ENCODE assay signal across 8 cellular contexts in genomic region chr16:30063893-30064745, GRCh38. TPM values are rescaled to one million over a fixed set of nuclear protein-coding genes. Genes with fewer than 3 reads are reported as not detected.
DNase-seq lines count a peak whose midpoint lies in the region; ATAC-seq and TF ChIP-seq lines count a peak whose summit lies in the region.

No MANE protein-coding gene starts in this region.

- peak overlapping the region; percentile 98 for H3K27ac Mint-ChIP-seq in CD8-positive, alpha-beta T cell

- H3K9me3 ChIP-seq in CD8-positive, alpha-beta T cell (ENCODE audit: low read length), result no peaks in the 10 kb centered on the region
- H3K9me3 ChIP-seq in colonic mucosa (no peaks in the 10 kb centered on the region), right lobe of liver (no peaks in the 10 kb centered on the region)

- peak; percentile 20 for TF ChIP-seq CTCF in CD8-positive, alpha-beta T cell (IDR thresholded peaks at IDR 0.05)
- TF ChIP-seq CTCF in colonic mucosa (IDR thresholded peaks at IDR 0.05), result no peak
- TF ChIP-seq CTCF in right lobe of liver (IDR thresholded peaks at IDR 0.05), result peak; percentile 18 to 51 (median 47)

- peaks cover 10% of the 10 kb centered on the region for H3K36me3 ChIP-seq in CD8-positive, alpha-beta T cell (ENCODE audit: insufficient read depth, low read length)
- peaks cover 10% of the 10 kb centered on the region for H3K36me3 ChIP-seq in colonic mucosa
- H3K36me3 ChIP-seq in right lobe of liver, result peaks cover 7 to 20% (median 10%) of the 10 kb centered on the region in 4 donors

- H3K9ac ChIP-seq in colonic mucosa (ENCODE audit: low read depth in 2 of 2, low read length in 2 of 2), result peak overlapping the region; percentile 71 to 76

- no peaks in the 10 kb centered on the region for H3K27me3 ChIP-seq in CD8-positive, alpha-beta T cell (ENCODE audit: insufficient read depth, low read length)
- no peaks in the 10 kb centered on the region for H3K27me3 ChIP-seq in colonic mucosa
- no peaks in the 10 kb centered on the region for H3K27me3 ChIP-seq in right lobe of liver

- peaks cover 33% of the 10 kb centered on the region for H3K4me1 Mint-ChIP-seq in CD8-positive, alpha-beta T cell (ENCODE audit: low read depth)

- intact Hi-C loops in CD8-positive, alpha-beta T cell (cut with DNase I, micrococcal nuclease), result loop anchor here (1.0 to 10.0 kb wide), 3 partner anchors 11 to 861 kb away; partner anchors contain the start of gene FBXL19 (in 1 of the 2)
- intact Hi-C loops in colonic mucosa (cut with DNase I) (no loop called here), right lobe of liver (cut with DNase I) (no loop called here)

- 0% methylated on average over 12 of the region's 28 CpGs for WGBS in right lobe of liver (ENCODE audit: insufficient coverage, low coverage, low lambda C conversion rate, missing lambda C conversion rate)

- POLR2A ChIA-PET in CD8-positive, alpha-beta T cell (lab: Charles Lee), result interaction anchor here (0.6 to 3.5 kb wide), 13 partner anchors 9 to 1116 kb away, joined by 3 to 36 read pairs (median 4); partner anchors contain the start of genes CORO1A, FUS, PAGR1 and YPEL3

- peak overlapping the region; percentile 87 for H3K27ac ChIP-seq in CD8-positive, alpha-beta T cell (ENCODE audit: low read depth, low read length)
- H3K27ac ChIP-seq in colonic mucosa (peak overlapping the region; percentile 96), right lobe of liver (peak overlapping the region; percentile 93 to 100 (median 99))

- no peaks in the 10 kb centered on the region for H3K27me3 Mint-ChIP-seq in CD8-positive, alpha-beta T cell (ENCODE audit: low read depth)

- DNase-seq in CD8-positive, alpha-beta T cell, result peak; percentile 31 to 82 (median 65)
- DNase-seq in NCI-H2171 (lab: John Stamatoyannopoulos, UW) (peak; percentile 66), colonic mucosa (peak; percentile 81), right lobe of liver (peak; percentile 77 to 84 (median 80))
- peak; percentile 53 to 63 for DNase-seq in activated CD4-positive, alpha-beta T cell treated with anti-CD3 and anti-CD28 coated beads for 24 hours (ENCODE audit: low read depth in 2 of 2)
- peak; percentile 79 for DNase-seq in stimulated activated CD4-positive, alpha-beta T cell treated with anti-CD3 and anti-CD28 coated beads, Interleukin-4, amount 100 ng/mL, for 24 hours

- peak; percentile 11 for ATAC-seq in CD8-positive, alpha-beta T cell
- ATAC-seq in GM21723 (IDR thresholded peaks at IDR 0.05; ENCODE audit: unreplicated experiment) (peak; percentile 41), right lobe of liver (peak; percentile 39 to 47 (median 44)), HG03571 (IDR thresholded peaks at IDR 0.05; ENCODE audit: unreplicated experiment) (no peak)

- peaks cover 38% of the 10 kb centered on the region for H3K4me1 ChIP-seq in CD8-positive, alpha-beta T cell (ENCODE audit: insufficient read depth, low read length)
- H3K4me1 ChIP-seq in colonic mucosa, result peaks cover 8% of the 10 kb centered on the region
- peaks cover 0 to 23% (median 7%) of the 10 kb centered on the region in 4 donors for H3K4me1 ChIP-seq in right lobe of liver

- H3K36me3 Mint-ChIP-seq in CD8-positive, alpha-beta T cell, result peaks cover 40% of the 10 kb centered on the region

- peak; percentile 54 for TF ChIP-seq POLR2A in right lobe of liver (IDR thresholded peaks at IDR 0.05)

- H3K4me3 Mint-ChIP-seq in CD8-positive, alpha-beta T cell, result peak overlapping the region; percentile 98

- H3K4me3 ChIP-seq in CD8-positive, alpha-beta T cell (ENCODE audit: low read depth, low read length), result peak overlapping the region; percentile 99
- H3K4me3 ChIP-seq in colonic mucosa (peak overlapping the region; percentile 89), right lobe of liver (peak overlapping the region; percentile 92 to 97 (median 94))

- H3K9me3 Mint-ChIP-seq in CD8-positive, alpha-beta T cell, result no peaks in the 10 kb centered on the region

- CTCF ChIA-PET in CD8-positive, alpha-beta T cell (lab: Charles Lee), result interaction anchor here (0.9 to 1.5 kb wide), 4 partner anchors 11 to 28 kb away, joined by 4 to 5 read pairs (median 4); partner anchors contain the start of gene TBX6

RNA-seq across cellular contexts. Expression of gene ALDOA, which starts 1.4 kb away (rescaled TPM):
- total RNA-seq in CD8-positive, alpha-beta T cell, result 100 to 1,000 TPM; 339 to 359 TPM
- total RNA-seq in colonic mucosa (1,000 to 10,000 TPM; 2,396 to 2,926 TPM), right lobe of liver (100 to 1,000 TPM; 113 to 580 (median 345) TPM)

RNA-seq across cellular contexts. Expression of gene PPP4C, which starts 11.7 kb away (rescaled TPM):
- total RNA-seq in CD8-positive, alpha-beta T cell, result 10 to 100 TPM; 89.4 to 97.4 TPM
- 100 to 1,000 TPM; 111 to 156 TPM for total RNA-seq in colonic mucosa
- 10 to 100 TPM; 43.1 to 59.7 (median 47.0) TPM for total RNA-seq in right lobe of liver

RNA-seq across cellular contexts. Expression of gene TBX6, which starts 27.6 kb away (rescaled TPM):
- total RNA-seq in CD8-positive, alpha-beta T cell, result under 1 TPM; 0.16 to 0.22 TPM
- 1 to 10 TPM in 1 of 2 donors, under 1 TPM in 1; 0.85 to 1.6 TPM for total RNA-seq in colonic mucosa
- total RNA-seq in right lobe of liver, result under 1 TPM; 0.37 to 0.68 (median 0.42) TPM

RNA-seq across cellular contexts. Expression of gene YPEL3, which starts 31.9 kb away (rescaled TPM):
- total RNA-seq in CD8-positive, alpha-beta T cell, result 100 to 1,000 TPM; 107 to 113 TPM
- total RNA-seq in colonic mucosa (10 to 100 TPM; 15.5 to 39.2 TPM), right lobe of liver (10 to 100 TPM; 13.5 to 46.5 (median 21.9) TPM)

RNA-seq across cellular contexts. Expression of gene TLCD3B, which starts 33.0 kb away (rescaled TPM):
- under 1 TPM in 1 of 2 experiments, not detected in 1; 0.19 TPM for total RNA-seq in CD8-positive, alpha-beta T cell
- total RNA-seq in colonic mucosa (under 1 TPM; 0.16 to 0.49 TPM), right lobe of liver (not detected)

Comparison
In these comparisons a context has a peak if more than half of its experiments do, and no peak if none do; other contexts are left out.
1. RNA of gene ALDOA, which starts 1.4 kb away (total RNA-seq): 2,396 to 2,926 TPM in colonic mucosa; 113 to 580 TPM in right lobe of liver and 339 to 359 TPM in CD8-positive, alpha-beta T cell; every median in the first group is over 4 times any median in the second.
2. intact Hi-C loops: an anchor here in CD8-positive, alpha-beta T cell (1.0 to 10.0 kb wide); none called in colonic mucosa and right lobe of liver.
3. Peak in every context shown above with its lines, with median percentiles within 50 percentile points of each other: DNase-seq, H3K27ac ChIP-seq and H3K4me3 ChIP-seq.